Comparison of ENCODE assay signal across 1 cellular context in the genomic region with DNA sequence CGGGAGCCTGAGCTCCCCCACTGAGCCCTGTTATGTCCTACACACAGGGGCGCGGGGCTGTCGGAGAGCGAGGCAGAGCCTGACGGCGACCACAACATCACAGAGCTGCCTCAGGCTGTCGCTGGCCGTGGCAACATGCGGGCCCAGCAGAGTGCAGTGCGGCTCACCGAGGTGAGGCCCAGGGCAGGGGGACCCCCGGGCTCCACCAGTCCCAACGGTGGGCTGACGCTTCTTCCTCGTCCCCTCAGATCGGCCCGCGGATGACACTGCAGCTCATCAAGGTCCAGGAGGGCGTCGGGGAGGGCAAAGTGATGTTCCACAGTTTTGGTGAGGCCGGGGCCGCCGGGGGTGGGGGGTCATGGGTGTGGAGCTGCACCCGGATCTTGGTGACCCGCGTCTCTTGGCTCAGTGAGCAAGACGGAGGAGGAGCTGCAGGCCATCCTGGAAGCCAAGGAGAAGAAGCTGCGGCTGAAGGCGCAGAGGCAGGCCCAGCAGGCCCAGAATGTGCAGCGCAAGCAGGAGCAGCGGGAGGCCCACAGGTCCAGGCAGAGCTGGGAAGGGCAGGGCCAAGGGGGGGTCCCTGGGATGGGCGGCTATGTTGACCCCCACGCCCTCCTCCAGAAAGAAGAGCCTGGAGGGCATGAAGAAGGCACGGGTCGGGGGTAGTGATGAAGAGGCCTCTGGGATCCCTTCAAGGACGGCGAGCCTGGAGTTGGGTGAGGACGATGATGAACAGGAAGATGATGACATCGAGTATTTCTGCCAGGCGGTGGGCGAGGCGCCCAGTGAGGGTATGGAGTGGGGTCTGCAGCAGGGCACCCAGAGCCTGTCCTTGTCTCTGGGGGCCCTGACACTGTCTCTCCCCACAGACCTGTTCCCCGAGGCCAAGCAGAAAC.
TF ChIP-seq lines count a peak whose summit lies in the region.

No MANE protein-coding gene starts in this region.

TF ChIP-seq in H1, 55 proteins besides CTCF, POLR2A, EP300 and RAD21:
- TF ChIP-seq SIX5 (IDR thresholded peaks at IDR 0.05; ENCODE audit: low read depth, low read length), result no peak
- TF ChIP-seq KDM4A (IDR thresholded peaks at IDR 0.05; ENCODE audit: low read depth, low read length, severe bottlenecking), result no peak
- no peak for TF ChIP-seq CTBP2 (IDR thresholded peaks at IDR 0.05; ENCODE audit: borderline replicate concordance, insufficient read depth, insufficient read length, low read length)
- no peak for TF ChIP-seq KDM1A (IDR thresholded peaks at IDR 0.05; ENCODE audit: borderline replicate concordance, low read length)
- TF ChIP-seq RXRA (IDR thresholded peaks at IDR 0.05; ENCODE audit: insufficient read depth, low read depth, low read length), result no peak
- TF ChIP-seq SIN3A (conservative IDR thresholded peaks at IDR 0.05 in 1 of 2, IDR thresholded peaks at IDR 0.05 in 1 of 2; ENCODE audit: low read depth in 1 of 2, low read length in 2 of 2), result no peak
- no peak for TF ChIP-seq ZNF274 (IDR thresholded peaks at IDR 0.05; ENCODE audit: borderline replicate concordance, extremely low read depth, low read length)
- TF ChIP-seq POU5F1 (IDR thresholded peaks at IDR 0.05; ENCODE audit: low read depth, low read length), result no peak
- no peak; the same call in 1 of the 2 replicates for TF ChIP-seq POLR2AphosphoS5 (IDR thresholded peaks at IDR 0.05; ENCODE audit: low read depth, low read length)
- no peak for TF ChIP-seq SP4 (IDR thresholded peaks at IDR 0.05; ENCODE audit: low read length)
